ENCODE assay signal across 21 cellular contexts in the genomic region with DNA sequence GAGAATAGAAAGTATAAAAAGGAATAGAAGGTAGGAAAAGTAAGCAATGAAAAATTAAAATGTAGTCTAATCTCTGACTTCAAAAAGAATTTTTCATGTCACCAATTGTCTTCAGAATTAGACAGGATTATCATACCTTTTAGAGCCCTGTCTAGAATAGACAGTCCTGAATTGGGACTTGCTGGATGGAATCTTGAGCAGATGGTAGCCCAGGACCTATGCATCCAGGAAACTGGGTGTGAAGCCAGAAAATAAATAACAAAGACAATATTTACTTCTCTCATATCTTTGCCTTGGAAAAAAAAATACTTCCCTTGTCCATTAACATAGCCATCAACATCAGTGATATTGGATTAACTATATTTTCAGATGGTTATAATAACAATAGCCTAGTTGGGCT.
DNase-seq lines count a peak whose midpoint lies in the region; ATAC-seq and TF ChIP-seq lines count a peak whose summit lies in the region.
"Had no signal": no experiment of that assay in that cellular context is flagged by ENCODE, and none has a peak within 500 bp of the region (broad histone marks: within the 10 kb centered on the region; RNA-seq: fewer than 3 reads in every experiment).

No MANE protein-coding gene starts in this region.

- POLR2A ChIA-PET in A673 (lab: Charles Lee; ENCODE audit: low non-redundant PET), result no interaction called here

- no peak for TF ChIP-seq CTCF in A673 (conservative IDR thresholded peaks at IDR 0.05; ENCODE audit: low read depth, low read length)

- CTCF ChIA-PET in A673 (lab: Charles Lee), result no interaction called here

- BruUV-seq in A673 (replicated peaks; lab: Mats Ljungman, UMichigan), result no TSS peak

- H3K4me1 ChIP-seq in A673 (ENCODE audit: insufficient read depth, low read length, poor library complexity, severe bottlenecking), result no peaks in the 10 kb centered on the region
- H3K4me1 ChIP-seq: A549, BLaER1 had no signal

- H3K4me3 ChIP-seq in A673 (ENCODE audit: low read depth, low read length, poor library complexity, severe bottlenecking), result no peak overlapping the region
- H3K4me3 ChIP-seq: A549, BLaER1 had no signal

- no peaks in the 10 kb centered on the region for H3K9me3 ChIP-seq in A673 (ENCODE audit: low read depth, low read length, poor library complexity, severe bottlenecking)
- H3K9me3 ChIP-seq: A549, BE2C, BLaER1 had no signal

- intact Hi-C loops in A673 (cut with micrococcal nuclease; ENCODE audit: unreplicated experiment), result no loop called here

- H3K36me3 ChIP-seq in A673 (ENCODE audit: insufficient read depth, low read length, poor library complexity, severe bottlenecking), result no peaks in the 10 kb centered on the region
- H3K36me3 ChIP-seq: BLaER1 had no signal

- ATAC-seq in GM19328 (IDR thresholded peaks at IDR 0.05; ENCODE audit: unreplicated experiment), result no peak
- ATAC-seq: A549 had no signal

- H3K27ac ChIP-seq in A673 (ENCODE audit: low read depth, low read length, poor library complexity, severe bottlenecking), result no peak overlapping the region
- H3K27ac ChIP-seq: 22Rv1, A549, BLaER1 had no signal

- peak; percentile 6 for DNase-seq in DMS53 (lab: John Stamatoyannopoulos, UW)
- DNase-seq in DMS53 treated with DMSO at 0.1 percent for 48 hours (lab: John Stamatoyannopoulos, UW; ENCODE audit: unreplicated experiment), result no peak
- peak; percentile 3 for DNase-seq in NCI-H69 (lab: John Stamatoyannopoulos, UW)
- peak; percentile 37 for DNase-seq in cerebellum (ENCODE audit: low spot score)
- DNase-seq in A673 (ENCODE audit: low spot score), result no peak
- DNase-seq: ACHN; BE2C; CD4-positive, alpha-beta memory T cell; CD4-positive, CD25-positive, alpha-beta regulatory T cell; CD8-positive, alpha-beta memory T cell; COR-L47; DMS 273 treated with DMSO at 0.1 percent for 48 hours; DMS153; DMS79; DND-41; EL; GF-D8 had no signal

- no peaks in the 10 kb centered on the region for H3K27me3 ChIP-seq in A673 (replicated peaks; ENCODE audit: insufficient read depth, low read depth, low read length, poor library complexity)
- H3K27me3 ChIP-seq: BE2C, BLaER1 had no signal

Comparison
In these comparisons a context has a peak if more than half of its experiments do, and no peak if none do; other contexts are left out.
1. DNase-seq: peak in DMS53 (single experiment), NCI-H69 (single experiment) and cerebellum (single experiment); none in DMS53 treated with DMSO at 0.1 percent for 48 hours (single experiment) and A673 (single experiment).